8 cellular contexts compared by ENCODE assay signal in genomic region chr3:40179016-40179415, GRCh38.
A peak's percentile ranks its signal among the peaks of the same experiment; 100 is the strongest.
DNase-seq lines count a peak whose midpoint lies in the region; ATAC-seq and TF ChIP-seq lines count a peak whose summit lies in the region.

No MANE protein-coding gene starts in this region.

- POLR2A ChIA-PET in HEK293 (lab: Yijun Ruan, JAX), result no interaction called here

- CTCF ChIA-PET in HEK293 (lab: Yijun Ruan, JAX), result interaction anchor here (0.7 to 3.5 kb wide), 18 partner anchors 9 to 639 kb away, joined by 3 to 15 read pairs (median 4); no protein-coding TSS in a partner anchor

- TF ChIP-seq CTCF in HEK293 (tag by site-specific recombination; IDR thresholded peaks at IDR 0.05) (0 out of 2 replicates have a peak, but pooled peaks have one; percentile 34), lower leg skin (IDR thresholded peaks at IDR 0.05) (no peak)

- H3K27ac ChIP-seq in HEK293 (ENCODE audit: extremely low read depth, low read depth, low read length), result no peak overlapping the region

- 2 to 9% methylated on average over 3 of the region's 3 CpGs for WGBS in lower leg skin, 2 donors

- no peak for ATAC-seq in HG02852 (IDR thresholded peaks at IDR 0.05; ENCODE audit: unreplicated experiment)

- intact Hi-C loops in lower leg skin (cut with DNase I; ENCODE audit: low total_unique reads), result loop anchor here (5.0 kb wide), 1 partner anchor 472 kb away; no protein-coding TSS in a partner anchor

- TF ChIP-seq POLR2A in lower leg skin (IDR thresholded peaks at IDR 0.05), result no peak

- peak; percentile 22 for DNase-seq in DMS153 treated with DMSO at 0.1 percent for 48 hours (lab: John Stamatoyannopoulos, UW; ENCODE audit: unreplicated experiment)
- DNase-seq in NCI-H2227 treated with DMSO at 0.1 percent for 48 hours (lab: John Stamatoyannopoulos, UW), result peak; percentile 73
- peak; percentile 24 to 41 for DNase-seq in activated CD4-positive, alpha-beta T cell treated with anti-CD3 and anti-CD28 coated beads for 4 hours
- peak; percentile 89 for DNase-seq in dermis blood vessel endothelial cell
- DNase-seq in lower leg skin (ENCODE audit: low spot score in 2 of 2), result peak; percentile 57 to 92
- DNase-seq in stimulated activated CD8-positive, alpha-beta memory T cell treated with anti-CD3 and anti-CD28 coated beads, Interleukin-15, amount 100 ng/mL, for 1 hour (ENCODE audit: low read depth), result peak; percentile 41

- H3K4me3 ChIP-seq in HEK293 (ENCODE audit: low read depth, low read length), result no peak overlapping the region
- H3K4me3 ChIP-seq in lower leg skin (ENCODE audit: low read depth, poor library complexity, severe bottlenecking), result no peak overlapping the region

- H3K9me3 ChIP-seq in HEK293 (ENCODE audit: control insufficient read depth, insufficient read depth, low read depth, low read length), result no peaks in the 10 kb centered on the region

- no peaks in the 10 kb centered on the region for H3K36me3 ChIP-seq in HEK293 (ENCODE audit: control insufficient read depth in 2 of 2, insufficient read depth in 1 of 2, low read length in 2 of 2)

- no peaks in the 10 kb centered on the region for H3K4me1 ChIP-seq in HEK293 (ENCODE audit: control insufficient read depth, insufficient read depth, low read length)

TF ChIP-seq in HEK293, 187 proteins besides CTCF, POLR2A, EP300 and RAD21:
- TF ChIP-seq GFI1B (tag by site-specific recombination; IDR thresholded peaks at IDR 0.05), result no peak
- TF ChIP-seq ZBTB20 (tag by site-specific recombination; IDR thresholded peaks at IDR 0.05), result no peak
- peak; percentile 84 for TF ChIP-seq ZSCAN30 (tag by site-specific recombination; IDR thresholded peaks at IDR 0.05)
- TF ChIP-seq, protein P1, sequence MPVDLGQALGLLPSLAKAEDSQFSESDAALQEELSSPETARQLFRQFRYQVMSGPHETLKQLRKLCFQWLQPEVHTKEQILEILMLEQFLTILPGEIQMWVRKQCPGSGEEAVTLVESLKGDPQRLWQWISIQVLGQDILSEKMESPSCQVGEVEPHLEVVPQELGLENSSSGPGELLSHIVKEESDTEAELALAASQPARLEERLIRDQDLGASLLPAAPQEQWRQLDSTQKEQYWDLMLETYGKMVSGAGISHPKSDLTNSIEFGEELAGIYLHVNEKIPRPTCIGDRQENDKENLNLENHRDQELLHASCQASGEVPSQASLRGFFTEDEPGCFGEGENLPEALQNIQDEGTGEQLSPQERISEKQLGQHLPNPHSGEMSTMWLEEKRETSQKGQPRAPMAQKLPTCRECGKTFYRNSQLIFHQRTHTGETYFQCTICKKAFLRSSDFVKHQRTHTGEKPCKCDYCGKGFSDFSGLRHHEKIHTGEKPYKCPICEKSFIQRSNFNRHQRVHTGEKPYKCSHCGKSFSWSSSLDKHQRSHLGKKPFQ (tag by site-specific recombination; IDR thresholded peaks at IDR 0.05), result no peak
- TF ChIP-seq ZNF747 (tag by site-specific recombination; IDR thresholded peaks at IDR 0.05), result no peak
- peak; percentile 59 for TF ChIP-seq ZNF654 (tag by site-specific recombination; IDR thresholded peaks at IDR 0.05; ENCODE audit: low read depth)
- TF ChIP-seq, protein P2, sequence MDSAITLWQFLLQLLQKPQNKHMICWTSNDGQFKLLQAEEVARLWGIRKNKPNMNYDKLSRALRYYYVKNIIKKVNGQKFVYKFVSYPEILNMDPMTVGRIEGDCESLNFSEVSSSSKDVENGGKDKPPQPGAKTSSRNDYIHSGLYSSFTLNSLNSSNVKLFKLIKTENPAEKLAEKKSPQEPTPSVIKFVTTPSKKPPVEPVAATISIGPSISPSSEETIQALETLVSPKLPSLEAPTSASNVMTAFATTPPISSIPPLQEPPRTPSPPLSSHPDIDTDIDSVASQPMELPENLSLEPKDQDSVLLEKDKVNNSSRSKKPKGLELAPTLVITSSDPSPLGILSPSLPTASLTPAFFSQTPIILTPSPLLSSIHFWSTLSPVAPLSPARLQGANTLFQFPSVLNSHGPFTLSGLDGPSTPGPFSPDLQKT (IDR thresholded peaks at IDR 0.05; ENCODE audit: borderline replicate concordance, low read depth, low read length), result no peak

Comparison
In these comparisons a context has a peak if more than half of its experiments do, and no peak if none do; other contexts are left out.
1. DNase-seq: peak in every context shown above with its lines; median percentile 89 in dermis blood vessel endothelial cell; 74 in lower leg skin; 73 in NCI-H2227 treated with DMSO at 0.1 percent for 48 hours; 41 in stimulated activated CD8-positive, alpha-beta memory T cell treated with anti-CD3 and anti-CD28 coated beads, Interleukin-15, amount 100 ng/mL, for 1 hour; 32 in activated CD4-positive, alpha-beta T cell treated with anti-CD3 and anti-CD28 coated beads for 4 hours; 22 in DMS153 treated with DMSO at 0.1 percent for 48 hours.